In the genomic region with DNA sequence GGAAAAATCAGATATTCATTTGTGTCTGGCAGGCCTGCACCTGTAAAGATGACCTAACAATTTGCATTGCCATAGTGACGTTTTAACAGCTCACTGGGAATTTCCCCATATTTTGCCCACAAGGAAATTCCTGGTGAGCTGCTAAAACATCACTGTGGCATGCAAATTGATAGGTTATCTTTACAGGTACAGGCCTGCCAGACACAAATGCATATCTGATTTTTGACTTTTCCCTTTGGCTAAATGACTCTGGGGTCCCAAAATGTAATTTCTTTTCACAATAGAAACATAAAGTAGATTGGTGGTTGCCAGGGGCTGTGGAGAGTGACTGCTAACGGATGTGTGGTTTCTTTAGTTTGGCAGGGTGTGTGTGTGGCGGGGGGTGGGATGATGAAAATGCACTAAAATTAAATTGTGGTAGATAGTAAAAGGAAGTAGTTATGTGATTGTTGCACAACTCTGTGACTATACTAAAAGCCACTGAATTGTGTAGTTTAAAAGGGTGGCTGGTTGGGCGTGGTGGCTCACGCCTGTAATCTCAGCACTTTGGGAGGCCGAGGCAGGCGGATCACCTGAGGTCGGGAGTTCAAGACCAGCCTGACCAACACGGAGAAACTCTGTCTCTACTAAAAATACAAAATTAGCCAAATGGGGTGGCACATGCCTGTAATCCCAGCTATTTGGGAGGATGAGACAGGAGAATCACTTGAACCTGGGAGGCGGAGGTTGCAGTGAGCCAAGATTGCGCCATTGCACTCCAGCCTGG, we compare ENCODE assay signal across 9 cellular contexts. TPM values are rescaled to one million over a fixed set of nuclear protein-coding genes. Genes with fewer than 3 reads are reported as not detected.
DNase-seq lines count a peak whose midpoint lies in the region; ATAC-seq, FAIRE-seq and TF ChIP-seq lines count a peak whose summit lies in the region.
"Had no signal": no experiment of that assay in that cellular context is flagged by ENCODE, and none has a peak within 500 bp of the region (broad histone marks: within the 10 kb centered on the region; RNA-seq: fewer than 3 reads in every experiment).

No MANE protein-coding gene starts in this region.

- H3K27me3 Mint-ChIP-seq in astrocyte (ENCODE audit: low read depth, unreplicated experiment), result no peaks in the 10 kb centered on the region

- intact Hi-C loops in Right ventricle myocardium superior (cut with DNase I) (no loop called here), left ventricle myocardium inferior (cut with micrococcal nuclease) (no loop called here), sigmoid colon (cut with DNase I) (no loop called here), ovary (cut with DNase I) (no loop called here)

- no peaks in the 10 kb centered on the region for H3K36me3 ChIP-seq in left ventricle myocardium inferior
- H3K36me3 ChIP-seq in astrocyte (ENCODE audit: insufficient read depth, low read length), result no peaks in the 10 kb centered on the region
- H3K36me3 ChIP-seq in sigmoid colon, result no peaks in the 10 kb centered on the region
- no peaks in the 10 kb centered on the region for H3K36me3 ChIP-seq in ovary

- H3K4me2 ChIP-seq in astrocyte (ENCODE audit: low read length), result peak overlapping the region; percentile 41

- no peak overlapping the region for H2AFZ ChIP-seq in astrocyte (ENCODE audit: low read depth, low read length)

- H3K4me3 ChIP-seq in left ventricle myocardium inferior (no peak overlapping the region), astrocyte (ENCODE audit: insufficient read depth, low read depth, low read length) (no peak overlapping the region), sigmoid colon (no peak overlapping the region), ovary (no peak overlapping the region)

- no peaks in the 10 kb centered on the region for H3K9me3 Mint-ChIP-seq in astrocyte (ENCODE audit: unreplicated experiment)

- H3K27ac ChIP-seq in left ventricle myocardium inferior (replicated peaks) (no peak overlapping the region), astrocyte (ENCODE audit: low read depth, low read length) (peak overlapping the region; percentile 53), sigmoid colon (no peak overlapping the region), ovary (no peak overlapping the region)

- no peaks in the 10 kb centered on the region for H3K36me3 Mint-ChIP-seq in astrocyte (ENCODE audit: low read depth, unreplicated experiment)

- TF ChIP-seq POLR2A in sigmoid colon (IDR thresholded peaks at IDR 0.05), result no peak
- no peak for TF ChIP-seq POLR2A in ovary (IDR thresholded peaks at IDR 0.05)

- FAIRE-seq in astrocyte (lab: Jason Lieb, UNC), result no peak
- FAIRE-seq: endometrium had no signal

- no peaks in the 10 kb centered on the region for H3K79me2 ChIP-seq in astrocyte (ENCODE audit: insufficient read depth, low read length)

- H3K27me3 ChIP-seq in left ventricle myocardium inferior (ENCODE audit: low read depth) (no peaks in the 10 kb centered on the region), astrocyte (ENCODE audit: insufficient read depth, low read length) (peaks cover 3% of the 10 kb centered on the region), sigmoid colon (no peaks in the 10 kb centered on the region), ovary (no peaks in the 10 kb centered on the region)

- H3K9ac ChIP-seq in astrocyte (ENCODE audit: low read length), result peak overlapping the region; percentile 41

- H3K9me3 ChIP-seq in left ventricle myocardium inferior (replicated peaks) (peaks cover 1% of the 10 kb centered on the region), astrocyte (ENCODE audit: insufficient read depth, low read depth, low read length) (no peaks in the 10 kb centered on the region), sigmoid colon (no peaks in the 10 kb centered on the region), ovary (no peaks in the 10 kb centered on the region)

- H3K4me1 ChIP-seq in left ventricle myocardium inferior (no peaks in the 10 kb centered on the region), astrocyte (ENCODE audit: insufficient read depth, low read length) (peaks cover 6% of the 10 kb centered on the region), sigmoid colon (no peaks in the 10 kb centered on the region), ovary (ENCODE audit: insufficient read depth) (no peaks in the 10 kb centered on the region)

- 28 to 37% methylated on average over 11 of the region's 11 CpGs for WGBS in sigmoid colon, 2 donors
- 81 to 84% (median 82%) methylated on average over 11 of the region's 11 CpGs for WGBS in ovary, 3 donors

- TF ChIP-seq EP300 in sigmoid colon (IDR thresholded peaks at IDR 0.05) (no peak), ovary (IDR thresholded peaks at IDR 0.05) (no peak)

- H4K20me1 ChIP-seq in astrocyte (ENCODE audit: insufficient read depth, low read length), result no peaks in the 10 kb centered on the region

- H3K4me3 Mint-ChIP-seq in astrocyte (ENCODE audit: unreplicated experiment), result no peak overlapping the region

- H3K4me1 Mint-ChIP-seq in astrocyte (ENCODE audit: low read depth, unreplicated experiment), result peaks cover 14% of the 10 kb centered on the region

- H3K27ac Mint-ChIP-seq in astrocyte (ENCODE audit: unreplicated experiment), result peak overlapping the region; percentile 41

- DNase-seq in Right ventricle myocardium superior, result no peak
- no peak for DNase-seq in left ventricle myocardium inferior
- peak; percentile 52 for DNase-seq in SW480 (ENCODE audit: low spot score)
- peak; percentile 85 for DNase-seq in astrocyte (ENCODE audit: low read depth)
- DNase-seq in stimulated activated CD4-positive, alpha-beta T cell treated with anti-CD3 and anti-CD28 coated beads, Interleukin-12 subunit alpha, Interleukin-12 subunit beta, amount 100 ng/mL, for 48 hours (ENCODE audit: low read depth in 2 of 3, low spot score in 1 of 3), result peak; percentile 34 to 39 (median 37)
- DNase-seq in sigmoid colon, result no peak
- DNase-seq in ovary, result no peak

- TF ChIP-seq CTCF in left ventricle myocardium inferior (IDR thresholded peaks at IDR 0.05; ENCODE audit: borderline replicate concordance) (no peak), astrocyte (IDR thresholded peaks at IDR 0.05; ENCODE audit: insufficient read depth, low read depth, low read length) (no peak), sigmoid colon (IDR thresholded peaks at IDR 0.05) (no peak), ovary (IDR thresholded peaks at IDR 0.05) (no peak)

- peak; percentile 56 for ATAC-seq in Right ventricle myocardium superior (ENCODE audit: poor library complexity)
- ATAC-seq in HG03378 (IDR thresholded peaks at IDR 0.05; ENCODE audit: unreplicated experiment), result peak; percentile 78

RNA-seq across cellular contexts. Expression of a gene that starts 18.5 kb away (rescaled TPM):
- 41.9 TPM for total RNA-seq in Right ventricle myocardium superior
- 29.2 TPM for total RNA-seq in left ventricle myocardium inferior
- total RNA-seq in astrocyte, result 17.6 and 22.8 TPM in 2 replicates
- 10 to 100 TPM; 34.9 to 64.3 (median 54.7) TPM for total RNA-seq in sigmoid colon
- polyA plus RNA-seq in sigmoid colon, result 10 to 100 TPM in 2 of 3 donors, 1 to 10 TPM in 1; 3.0 to 25.8 (median 10.9) TPM
- 10 to 100 TPM; 13.1 to 31.2 (median 19.7) TPM for total RNA-seq in ovary
- polyA plus RNA-seq in ovary, result 10 to 100 TPM; 30.6 to 58.7 TPM

RNA-seq across cellular contexts. Expression of a gene that starts 54.8 kb away (rescaled TPM):
- total RNA-seq in Right ventricle myocardium superior (53.0 TPM), left ventricle myocardium inferior (55.8 TPM), astrocyte (118 and 129 TPM in 2 replicates), sigmoid colon (100 to 1,000 TPM in 1 of 4 donors, 10 to 100 TPM in 3; 74.5 to 109 (median 86.6) TPM), ovary (10 to 100 TPM; 44.9 to 58.4 (median 53.4) TPM)
- polyA plus RNA-seq in sigmoid colon (10 to 100 TPM; 46.2 to 77.8 (median 65.5) TPM), ovary (100 to 1,000 TPM in 1 of 2 donors, 10 to 100 TPM in 1; 48.4 to 149 TPM)

Comparison
In these comparisons a context has a peak if more than half of its experiments do, and no peak if none do; other contexts are left out.
1. DNase-seq: peak in SW480 (single experiment), astrocyte (single experiment) and stimulated activated CD4-positive, alpha-beta T cell treated with anti-CD3 and anti-CD28 coated beads, Interleukin-12 subunit alpha, Interleukin-12 subunit beta, amount 100 ng/mL, for 48 hours (3 of 3); none in Right ventricle myocardium superior (single experiment), left ventricle myocardium inferior (single experiment), sigmoid colon (single experiment) and ovary (0 of 5).